ENCODE assay signal across 6 cellular contexts in the genomic region with DNA sequence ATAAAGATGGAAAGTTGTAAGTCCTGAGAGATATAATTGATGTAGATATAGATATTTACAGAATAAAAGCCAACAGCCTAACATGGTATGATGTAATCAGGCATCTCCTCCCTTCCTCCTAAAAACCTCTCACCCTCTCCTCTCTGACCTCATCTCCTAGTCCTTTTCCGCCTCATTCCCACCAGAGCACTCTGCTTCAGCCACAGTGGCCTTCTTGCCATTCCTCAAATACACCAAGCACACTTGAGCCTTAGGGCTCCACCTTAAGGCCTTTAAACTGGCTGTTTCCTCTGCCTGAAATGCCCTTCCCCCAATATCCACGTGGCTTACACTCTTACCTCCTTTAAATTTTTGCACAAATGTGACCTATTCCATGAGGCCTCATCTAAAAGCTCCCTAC.
DNase-seq lines count a peak whose midpoint lies in the region; ATAC-seq, FAIRE-seq and TF ChIP-seq lines count a peak whose summit lies in the region.
"Not testable (repeated sequence)": the region's sequence is repeated elsewhere in the genome, so short reads cannot be mapped to it uniquely, and the experiment has no call there.

No MANE protein-coding gene starts in this region.

- ATAC-seq in GM23338 (peak; percentile 55), WTC11 (peak; percentile 63), left lung (peak; percentile 86)

- not testable (repeated sequence) for H4K20me1 ChIP-seq in GM23338 (replicated peaks; ENCODE audit: insufficient read depth); astrocyte (ENCODE audit: insufficient read depth, low read length)

- H3K27me3 Mint-ChIP-seq in GM23338 (ENCODE audit: insufficient read depth, low read depth, poor library complexity); WTC11 (ENCODE audit: low read depth); astrocyte (ENCODE audit: low read depth, unreplicated experiment); chondrocyte (ENCODE audit: low read depth); mesothelial cell of epicardium (ENCODE audit: low read depth): not testable (repeated sequence)

- not testable (repeated sequence) for H3K9me3 ChIP-seq in astrocyte (ENCODE audit: insufficient read depth, low read depth, low read length); left lung

- not testable (repeated sequence) for H3K9ac ChIP-seq in astrocyte (ENCODE audit: low read length)

- not testable (repeated sequence) for H3K4me3 Mint-ChIP-seq in GM23338; WTC11; chondrocyte (ENCODE audit: unreplicated experiment); mesothelial cell of epicardium
- peak overlapping the region; percentile 43 for H3K4me3 Mint-ChIP-seq in astrocyte (ENCODE audit: unreplicated experiment)

- H3K9me3 Mint-ChIP-seq in GM23338; WTC11; astrocyte (ENCODE audit: unreplicated experiment); chondrocyte (ENCODE audit: low read depth); mesothelial cell of epicardium: not testable (repeated sequence)

- H3K9me2 ChIP-seq in GM23338 (ENCODE audit: insufficient read depth) = not testable (repeated sequence)

- not testable (repeated sequence) for DNase-seq in GM23338 (ENCODE audit: low spot score); WTC11 (ENCODE audit: low spot score); astrocyte (ENCODE audit: low read depth); chondrocyte (ENCODE audit: low spot score); left lung; mesothelial cell of epicardium (ENCODE audit: low spot score in 2 of 2, unreplicated experiment in 2 of 2)

- POLR2A ChIA-PET in WTC11 (lab: Charles Lee) = not testable (repeated sequence)

- H3K36me3 ChIP-seq in GM23338 (ENCODE audit: insufficient read depth); astrocyte (ENCODE audit: insufficient read depth, low read length); left lung: not testable (repeated sequence)

- not testable (repeated sequence) for H3K36me3 Mint-ChIP-seq in GM23338 (ENCODE audit: low read depth); WTC11; astrocyte (ENCODE audit: low read depth, unreplicated experiment); chondrocyte (ENCODE audit: low read depth); mesothelial cell of epicardium

- TF ChIP-seq CTCF in GM23338 (conservative IDR thresholded peaks at IDR 0.05; ENCODE audit: low read depth in 2 of 2); WTC11 (IDR thresholded peaks at IDR 0.05); astrocyte (IDR thresholded peaks at IDR 0.05; ENCODE audit: insufficient read depth, low read depth, low read length); chondrocyte (IDR thresholded peaks at IDR 0.05); left lung (IDR thresholded peaks at IDR 0.05); mesothelial cell of epicardium (IDR thresholded peaks at IDR 0.05; ENCODE audit: unreplicated experiment): not testable (repeated sequence)

- not testable (repeated sequence) for H3F3A ChIP-seq in GM23338 (replicated peaks; ENCODE audit: low read depth)

- FAIRE-seq in astrocyte (lab: Jason Lieb, UNC) = not testable (repeated sequence)

- H3K4me1 ChIP-seq in GM23338 (ENCODE audit: insufficient read depth); astrocyte (ENCODE audit: insufficient read depth, low read length); left lung: not testable (repeated sequence)

- not testable (repeated sequence) for H3K27ac ChIP-seq in GM23338 (ENCODE audit: low read depth); astrocyte (ENCODE audit: low read depth, low read length); left lung

- not testable (repeated sequence) for H2AFZ ChIP-seq in GM23338; astrocyte (ENCODE audit: low read depth, low read length)

- H3K4me2 ChIP-seq in GM23338; astrocyte (ENCODE audit: low read length): not testable (repeated sequence)

- H3K4me3 ChIP-seq in GM23338; astrocyte (ENCODE audit: insufficient read depth, low read depth, low read length); left lung: not testable (repeated sequence)

- intact Hi-C loops in left lung (cut with DNase I) = not testable (repeated sequence)

- not testable (repeated sequence) for H3K27me3 ChIP-seq in GM23338 (ENCODE audit: insufficient read depth); astrocyte (ENCODE audit: insufficient read depth, low read length); left lung

- H3K27ac Mint-ChIP-seq in GM23338 = peak overlapping the region; percentile 57
- H3K27ac Mint-ChIP-seq in WTC11 = peak overlapping the region; percentile 69; the same call in 1 of the 2 replicates
- H3K27ac Mint-ChIP-seq in astrocyte (ENCODE audit: unreplicated experiment) = peak overlapping the region; percentile 22
- H3K27ac Mint-ChIP-seq in chondrocyte (ENCODE audit: unreplicated experiment) = peak overlapping the region; percentile 45
- H3K27ac Mint-ChIP-seq in mesothelial cell of epicardium = peak overlapping the region; percentile 45

- H3K79me2 ChIP-seq in GM23338 (replicated peaks; ENCODE audit: insufficient read depth); astrocyte (ENCODE audit: insufficient read depth, low read length): not testable (repeated sequence)

- CTCF ChIA-PET in WTC11 (lab: Charles Lee) = not testable (repeated sequence)

- not testable (repeated sequence) for H3K4me1 Mint-ChIP-seq in GM23338; WTC11; astrocyte (ENCODE audit: low read depth, unreplicated experiment); chondrocyte (ENCODE audit: low read depth); mesothelial cell of epicardium
